13 cellular contexts compared by ENCODE assay signal in the genomic region with DNA sequence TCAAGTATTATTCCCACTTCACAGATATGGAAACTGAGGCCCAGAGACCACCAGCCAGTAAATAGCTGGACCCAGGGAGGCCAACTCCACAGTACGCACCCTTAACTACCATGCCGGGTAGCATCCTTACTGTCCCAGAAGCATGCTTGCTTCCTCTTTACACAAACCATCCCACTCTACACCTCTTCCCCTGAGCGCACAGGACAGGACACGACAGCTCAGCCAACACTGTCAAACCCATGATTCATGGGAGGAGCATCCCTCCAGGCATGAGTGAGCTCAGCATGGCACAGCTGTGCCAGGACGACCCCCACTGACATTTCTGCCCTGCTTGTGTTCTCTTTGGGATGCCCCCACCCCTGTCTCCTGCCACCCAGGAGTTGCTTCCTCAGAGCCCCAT. TPM values are rescaled to one million over a fixed set of nuclear protein-coding genes. Genes with fewer than 3 reads are reported as not detected.
DNase-seq lines count a peak whose midpoint lies in the region; ATAC-seq and TF ChIP-seq lines count a peak whose summit lies in the region.
"Not testable (repeated sequence)": the region's sequence is repeated elsewhere in the genome, so short reads cannot be mapped to it uniquely, and the experiment has no call there.
"Had no signal": no experiment of that assay in that cellular context is flagged by ENCODE, and none has a peak within 500 bp of the region (broad histone marks: within the 10 kb centered on the region; RNA-seq: fewer than 3 reads in every experiment).

No MANE protein-coding gene starts in this region.

- H2AFZ ChIP-seq in Loucy (ENCODE audit: low read length), result not testable (repeated sequence)

- H3K9me3 Mint-ChIP-seq in T-cell; central memory CD8-positive, alpha-beta T cell: not testable (repeated sequence)

- not testable (repeated sequence) for H3K9me2 ChIP-seq in Loucy (replicated peaks; ENCODE audit: low read depth, low read length)

- POLR2A ChIA-PET in T-cell (lab: Charles Lee), result not testable (repeated sequence)

- peak overlapping the region; percentile 49 for H3K27ac ChIP-seq in neutrophil

- H3K27me3 ChIP-seq in Loucy (ENCODE audit: insufficient read depth, low read length, poor library complexity, severe bottlenecking); neutrophil: not testable (repeated sequence)

- H3K27ac Mint-ChIP-seq in T-cell, result peak overlapping the region in 1 of 2 donors; percentile 44
- peak overlapping the region; percentile 21 for H3K27ac Mint-ChIP-seq in central memory CD8-positive, alpha-beta T cell (ENCODE audit: low read depth)

- H3F3A ChIP-seq in Loucy (ENCODE audit: low read depth), result not testable (repeated sequence)

- H3K36me3 Mint-ChIP-seq in T-cell; central memory CD8-positive, alpha-beta T cell (ENCODE audit: insufficient read depth): not testable (repeated sequence)

- H3K9ac ChIP-seq in Loucy (ENCODE audit: low read depth, low read length, poor library complexity, severe bottlenecking), result peak overlapping the region; percentile 43

- peak overlapping the region; percentile 60 for H3K4me3 ChIP-seq in Loucy (ENCODE audit: low read length, poor library complexity, severe bottlenecking)
- not testable (repeated sequence) for H3K4me3 ChIP-seq in neutrophil (ENCODE audit: low read depth in 1 of 2, low read length in 1 of 2)

- not testable (repeated sequence) for H3K79me2 ChIP-seq in Loucy (ENCODE audit: insufficient read depth, low read length)

- H3K9me3 ChIP-seq in Loucy (ENCODE audit: insufficient read depth, low read depth, low read length); neutrophil: not testable (repeated sequence)

- H3K4me1 ChIP-seq in Loucy (ENCODE audit: insufficient read depth, low read length, poor library complexity, severe bottlenecking); neutrophil (ENCODE audit: control insufficient read depth in 1 of 2, insufficient read depth in 1 of 2, low read depth in 1 of 2, low read length in 1 of 2): not testable (repeated sequence)

- DNase-seq in T-cell; central memory CD8-positive, alpha-beta T cell (ENCODE audit: low spot score in 2 of 2): not testable (repeated sequence)
- peak; percentile 35 for DNase-seq in islet precursor cell

- peak overlapping the region in 2 of 3 donors; percentile 39 to 42 for H3K4me3 Mint-ChIP-seq in T-cell
- H3K4me3 Mint-ChIP-seq in central memory CD8-positive, alpha-beta T cell, result peak overlapping the region; percentile 58

- not testable (repeated sequence) for H3K36me3 ChIP-seq in Loucy (ENCODE audit: insufficient read depth, low read length); neutrophil

- not testable (repeated sequence) for TF ChIP-seq CTCF in Loucy (conservative IDR thresholded peaks at IDR 0.05; ENCODE audit: low read length); neutrophil (IDR thresholded peaks at IDR 0.05)

- H3K4me1 Mint-ChIP-seq in T-cell; central memory CD8-positive, alpha-beta T cell: not testable (repeated sequence)

- peak overlapping the region; percentile 60 for H3K4me2 ChIP-seq in Loucy (ENCODE audit: low read depth, low read length, poor library complexity, severe bottlenecking)

- H4K20me1 ChIP-seq in Loucy (ENCODE audit: insufficient read depth, low read length, poor library complexity, severe bottlenecking), result not testable (repeated sequence)

- H3K27me3 Mint-ChIP-seq in T-cell; central memory CD8-positive, alpha-beta T cell: not testable (repeated sequence)

- peak; percentile 19 for ATAC-seq in GM18498 (IDR thresholded peaks at IDR 0.05; ENCODE audit: unreplicated experiment)
- ATAC-seq in HG02678 (IDR thresholded peaks at IDR 0.05; ENCODE audit: unreplicated experiment), result peak; percentile 21
- ATAC-seq in T-cell (replicated peaks in 1 of 4), result peak in 1 of 4 experiments; percentile 28
- not testable (repeated sequence) for ATAC-seq in central memory CD8-positive, alpha-beta T cell (replicated peaks; ENCODE audit: extremely low read depth, poor library complexity, severe bottlenecking)

- CTCF ChIA-PET in T-cell (lab: Charles Lee), result not testable (repeated sequence)

RNA-seq across cellular contexts. Expression of a gene that starts 0.4 kb away (rescaled TPM):
- total RNA-seq in T-cell, result under 1 TPM in 3 of 5 donors, not detected in 2; 0.30 to 0.60 (median 0.35) TPM
- total RNA-seq: activated CD8-positive, alpha-beta memory T cell treated with anti-CD3 and anti-CD28 coated beads for 36 hours; activated T-cell treated with anti-CD3 and anti-CD28 coated beads, Interleukin-2, amount 50 U/mL, for 4 hours; fibroblast of lung; occipital lobe; RPMI7951; suprapubic skin had no signal
